ENCODE assay signal across 25 cellular contexts in the genomic region with DNA sequence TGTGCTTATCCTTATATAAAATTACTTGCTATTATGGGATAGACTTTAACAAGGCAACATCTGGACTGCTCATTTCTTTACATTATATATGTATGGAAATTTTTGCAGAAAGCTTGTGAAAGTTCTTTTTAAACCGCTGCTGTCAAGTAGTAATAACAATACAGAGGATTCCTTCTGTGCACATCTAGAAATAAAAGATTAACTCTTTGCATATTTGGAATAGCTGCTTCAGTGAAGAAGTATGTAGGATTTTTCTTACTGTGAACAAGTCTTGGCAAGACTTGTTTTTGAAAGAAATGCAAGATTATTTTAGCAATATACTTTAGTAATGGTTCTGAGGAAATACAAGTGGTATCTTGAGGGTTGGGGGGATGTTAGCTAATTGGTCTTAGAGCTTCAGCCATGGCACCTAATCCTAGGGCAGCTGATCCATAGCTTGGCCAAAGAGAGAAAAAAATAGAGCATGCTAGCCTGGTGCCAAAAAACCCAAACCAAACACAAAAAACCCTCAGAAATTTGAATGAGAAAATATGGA. TPM values are rescaled to one million over a fixed set of nuclear protein-coding genes. Genes with fewer than 3 reads are reported as not detected.
DNase-seq lines count a peak whose midpoint lies in the region; ATAC-seq, FAIRE-seq and TF ChIP-seq lines count a peak whose summit lies in the region.
"Had no signal": no experiment of that assay in that cellular context is flagged by ENCODE, and none has a peak within 500 bp of the region (broad histone marks: within the 10 kb centered on the region; RNA-seq: fewer than 3 reads in every experiment).

No MANE protein-coding gene starts in this region.

- peaks cover 66% of the 10 kb centered on the region for H3K79me2 ChIP-seq in mesendoderm (ENCODE audit: control insufficient read depth, insufficient read depth, low read length)

- no peak overlapping the region for H3K56ac ChIP-seq in mesendoderm (ENCODE audit: low read length)

- no peak overlapping the region for H3K4ac ChIP-seq in mesendoderm (ENCODE audit: low read depth, low read length)

- no peaks in the 10 kb centered on the region for H3K27me3 Mint-ChIP-seq in natural killer cell treated with Interleukin-12 subunit alpha and Interleukin-12 subunit beta and Interleukin-15 and Interleukin-18, amount 100 ng/mL, for 72 hours
- H3K27me3 Mint-ChIP-seq: activated CD4-positive, alpha-beta T cell treated with anti-CD3 and anti-CD28 coated beads, Interleukin-2, amount 10 ng/mL, durations not matched to agents 24 days and 14 days had no signal

- no peaks in the 10 kb centered on the region for H3K36me3 Mint-ChIP-seq in natural killer cell treated with Interleukin-12 subunit alpha and Interleukin-12 subunit beta and Interleukin-15 and Interleukin-18, amount 100 ng/mL, for 72 hours

- H3K18ac ChIP-seq in mesendoderm (ENCODE audit: low read length) = peak overlapping the region; percentile 18

- H3K9ac ChIP-seq in mesendoderm (ENCODE audit: low read length) = no peak overlapping the region
- H3K9ac ChIP-seq: KMS-11 had no signal

- no peak overlapping the region for H2BK120ac ChIP-seq in mesendoderm (ENCODE audit: low read depth, low read length)

- peaks cover 5% of the 10 kb centered on the region for H3K79me1 ChIP-seq in mesendoderm (ENCODE audit: low read length)

- no peak overlapping the region for H2BK5ac ChIP-seq in mesendoderm (ENCODE audit: low read length)

- peak overlapping the region; percentile 1 for H3K4me3 ChIP-seq in epithelial cell of proximal tubule (ENCODE audit: low read depth, low read length)
- H3K4me3 ChIP-seq in mesendoderm (ENCODE audit: low read length) = no peak overlapping the region
- H3K4me3 ChIP-seq: body of pancreas, dorsolateral prefrontal cortex, esophagus squamous epithelium, skin epidermis had no signal

- H2BK15ac ChIP-seq in mesendoderm (replicated peaks; ENCODE audit: low read depth) = no peak overlapping the region

- H4K5ac ChIP-seq in mesendoderm (ENCODE audit: low read length) = no peak overlapping the region

- ATAC-seq in GM18870 (IDR thresholded peaks at IDR 0.05; ENCODE audit: unreplicated experiment) (no peak), GM19351 (IDR thresholded peaks at IDR 0.05; ENCODE audit: unreplicated experiment) (no peak)
- no peak for ATAC-seq in natural killer cell treated with Interleukin-12 subunit alpha and Interleukin-12 subunit beta and Interleukin-15 and Interleukin-18, amount 100 ng/mL, for 72 hours
- ATAC-seq: body of pancreas, left lobe of liver, PC-3 had no signal

- no peak overlapping the region for H3K4me3 Mint-ChIP-seq in natural killer cell treated with Interleukin-12 subunit alpha and Interleukin-12 subunit beta and Interleukin-15 and Interleukin-18, amount 100 ng/mL, for 72 hours
- H3K4me3 Mint-ChIP-seq: activated CD4-positive, alpha-beta T cell treated with anti-CD3 and anti-CD28 coated beads, Interleukin-2, amount 10 ng/mL, durations not matched to agents 24 days and 14 days had no signal

- peak; percentile 15 for FAIRE-seq in RCC 7860 (lab: Jason Lieb, UNC)
- FAIRE-seq: GM12892 had no signal

- no peak overlapping the region for H3K27ac Mint-ChIP-seq in natural killer cell treated with Interleukin-12 subunit alpha and Interleukin-12 subunit beta and Interleukin-15 and Interleukin-18, amount 100 ng/mL, for 72 hours
- H3K27ac Mint-ChIP-seq: activated CD4-positive, alpha-beta T cell treated with anti-CD3 and anti-CD28 coated beads, Interleukin-2, amount 10 ng/mL, durations not matched to agents 24 days and 14 days had no signal

- H3K4me1 Mint-ChIP-seq in natural killer cell treated with Interleukin-12 subunit alpha and Interleukin-12 subunit beta and Interleukin-15 and Interleukin-18, amount 100 ng/mL, for 72 hours (ENCODE audit: low read depth in 2 of 2) = peaks cover 8 to 16% of the 10 kb centered on the region in 2 donors

- DNase-seq in AG08396 (ENCODE audit: low spot score) = peak; percentile 29
- no peak for DNase-seq in RCC 7860 (ENCODE audit: low spot score)
- DNase-seq in epithelial cell of proximal tubule (ENCODE audit: low read depth) = peak; percentile 49
- no peak for DNase-seq in mesendoderm
- no peak for DNase-seq in natural killer cell treated with Interleukin-12 subunit alpha and Interleukin-12 subunit beta and Interleukin-15 and Interleukin-18, amount 100 ng/mL, for 72 hours (ENCODE audit: low spot score)
- DNase-seq in substantia nigra (lab: John Stamatoyannopoulos, UW) = no peak
- DNase-seq: activated CD4-positive, alpha-beta T cell treated with anti-CD3 and anti-CD28 coated beads, Interleukin-2, amount 10 ng/mL, durations not matched to agents 24 days and 14 days; activated CD8-positive, alpha-beta memory T cell treated with anti-CD3 and anti-CD28 coated beads, Interleukin-2, amount 50 U/mL, for 4 hours; BE2C; body of pancreas; dorsolateral prefrontal cortex; esophagus squamous epithelium; GF-D8; hypothalamus; NCI-H1105 treated with DMSO at 0.1 percent for 48 hours; NCI-H69; PC-3; stimulated activated CD4-positive, alpha-beta T cell treated with anti-CD3 and anti-CD28 coated beads, Interleukin-4, amount 100 ng/mL, for 4 hours; stimulated activated CD8-positive, alpha-beta memory T cell treated with anti-CD3 and anti-CD28 coated beads, Interleukin-4, amount 100 ng/mL, for 48 hours had no signal

- no peaks in the 10 kb centered on the region for H3K4me1 ChIP-seq in mesendoderm (ENCODE audit: control insufficient read depth, low read depth, low read length)
- H3K4me1 ChIP-seq: BE2C, body of pancreas had no signal

- WGBS in mesendoderm (ENCODE audit: extremely low coverage, insufficient coverage, low lambda C conversion rate) = no CpG with 5 or more reads among the region's 1 CpG

- no peak overlapping the region for H3K23ac ChIP-seq in mesendoderm (ENCODE audit: low read length)

- H3K4me2 ChIP-seq in mesendoderm (ENCODE audit: low read length) = no peak overlapping the region
- H3K4me2 ChIP-seq: KMS-11 had no signal

- no peaks in the 10 kb centered on the region for H3K9me3 Mint-ChIP-seq in natural killer cell treated with Interleukin-12 subunit alpha and Interleukin-12 subunit beta and Interleukin-15 and Interleukin-18, amount 100 ng/mL, for 72 hours
- H3K9me3 Mint-ChIP-seq: activated CD4-positive, alpha-beta T cell treated with anti-CD3 and anti-CD28 coated beads, Interleukin-2, amount 10 ng/mL, durations not matched to agents 24 days and 14 days had no signal

- H3K36me3 ChIP-seq in mesendoderm (ENCODE audit: control insufficient read depth, insufficient read depth, low read length) = no peaks in the 10 kb centered on the region
- H3K36me3 ChIP-seq: BE2C, esophagus squamous epithelium had no signal

- H2AK5ac ChIP-seq in mesendoderm (ENCODE audit: low read length) = no peak overlapping the region

- TF ChIP-seq CTCF in epithelial cell of proximal tubule (conservative IDR thresholded peaks at IDR 0.05; ENCODE audit: low read depth, low read length) = no peak

- H3K27ac ChIP-seq in mesendoderm (ENCODE audit: low read depth, low read length) = no peak overlapping the region
- no peak overlapping the region for H3K27ac ChIP-seq in substantia nigra (ENCODE audit: low read depth, low read length, poor library complexity, severe bottlenecking)
- H3K27ac ChIP-seq: body of pancreas, dorsolateral prefrontal cortex, esophagus squamous epithelium, KMS-11, skin epidermis had no signal

- no peaks in the 10 kb centered on the region for H3K27me3 ChIP-seq in mesendoderm (ENCODE audit: insufficient read depth, low read length, poor library complexity)
- H3K27me3 ChIP-seq: BE2C, body of pancreas, dorsolateral prefrontal cortex, esophagus squamous epithelium had no signal

- H4K8ac ChIP-seq in mesendoderm (ENCODE audit: low read depth, low read length) = no peak overlapping the region

RNA-seq across cellular contexts. Expression of gene PRKCI, which starts 4.3 kb away (rescaled TPM):
- total RNA-seq in epithelial cell of proximal tubule = 48.0 and 48.6 TPM in 2 replicates
- polyA plus RNA-seq in mesendoderm (2013, experiment 1 of 2) = 54.9 TPM
- 57.3 TPM for polyA plus RNA-seq in mesendoderm (2013, experiment 2 of 2)
- 10 to 100 TPM; 12.4 to 26.3 TPM for total RNA-seq in natural killer cell treated with Interleukin-12 subunit alpha and Interleukin-12 subunit beta and Interleukin-15 and Interleukin-18, amount 100 ng/mL, for 72 hours

RNA-seq across cellular contexts. Expression of gene PHC3, which starts 45.0 kb away (rescaled TPM):
- total RNA-seq in epithelial cell of proximal tubule = 13.0 and 18.5 TPM in 2 replicates
- polyA plus RNA-seq in mesendoderm (2013, experiment 1 of 2) = 23.5 TPM
- polyA plus RNA-seq in mesendoderm (2013, experiment 2 of 2) = 22.9 TPM
- 10 to 100 TPM; 53.2 to 77.6 TPM for total RNA-seq in natural killer cell treated with Interleukin-12 subunit alpha and Interleukin-12 subunit beta and Interleukin-15 and Interleukin-18, amount 100 ng/mL, for 72 hours

Comparison
In these comparisons a context has a peak if more than half of its experiments do, and no peak if none do; other contexts are left out.
1. DNase-seq: peak in AG08396 (single experiment) and epithelial cell of proximal tubule (single experiment); none in RCC 7860 (single experiment), mesendoderm (single experiment), natural killer cell treated with Interleukin-12 subunit alpha and Interleukin-12 subunit beta and Interleukin-15 and Interleukin-18, amount 100 ng/mL, for 72 hours (single experiment) and substantia nigra (0 of 49).